ENCODE assay signal across 1 cellular context in the genomic region with DNA sequence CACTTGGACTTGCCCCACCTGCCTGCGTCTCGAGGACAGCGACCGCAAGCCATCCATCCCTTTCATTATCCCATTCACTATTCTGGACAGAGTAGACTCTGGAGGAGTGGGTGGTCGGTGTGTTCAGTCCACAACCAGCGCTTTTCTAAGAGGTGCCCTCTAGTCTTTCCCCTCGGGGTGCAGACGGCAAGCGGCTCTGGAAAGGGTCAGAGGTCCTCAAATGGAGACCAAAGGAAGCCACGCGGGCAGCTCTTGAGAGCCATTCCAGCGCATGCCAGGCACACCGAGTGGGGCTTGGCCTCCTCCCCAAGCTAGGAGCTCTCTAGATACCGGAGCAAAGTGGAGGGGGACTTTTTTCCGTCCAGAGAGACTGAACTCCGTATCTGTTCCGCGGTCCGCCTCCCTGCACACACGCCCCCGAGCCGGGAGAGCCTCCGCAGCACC.
TF ChIP-seq lines count a peak whose summit lies in the region.

No MANE protein-coding gene starts in this region.

TF ChIP-seq in SK-N-SH treated with all-trans-retinoic acid at 6 μM for 48 hours, 23 proteins besides CTCF, POLR2A, EP300 and RAD21 (continued from another document):
- TF ChIP-seq ZC3H10 (CRISPR knock-in tag; IDR thresholded peaks at IDR 0.05) (no peak), ZNF8 (CRISPR knock-in tag; IDR thresholded peaks at IDR 0.05) (no peak)
